ENCODE assay signal across 1 cellular context in the genomic region with DNA sequence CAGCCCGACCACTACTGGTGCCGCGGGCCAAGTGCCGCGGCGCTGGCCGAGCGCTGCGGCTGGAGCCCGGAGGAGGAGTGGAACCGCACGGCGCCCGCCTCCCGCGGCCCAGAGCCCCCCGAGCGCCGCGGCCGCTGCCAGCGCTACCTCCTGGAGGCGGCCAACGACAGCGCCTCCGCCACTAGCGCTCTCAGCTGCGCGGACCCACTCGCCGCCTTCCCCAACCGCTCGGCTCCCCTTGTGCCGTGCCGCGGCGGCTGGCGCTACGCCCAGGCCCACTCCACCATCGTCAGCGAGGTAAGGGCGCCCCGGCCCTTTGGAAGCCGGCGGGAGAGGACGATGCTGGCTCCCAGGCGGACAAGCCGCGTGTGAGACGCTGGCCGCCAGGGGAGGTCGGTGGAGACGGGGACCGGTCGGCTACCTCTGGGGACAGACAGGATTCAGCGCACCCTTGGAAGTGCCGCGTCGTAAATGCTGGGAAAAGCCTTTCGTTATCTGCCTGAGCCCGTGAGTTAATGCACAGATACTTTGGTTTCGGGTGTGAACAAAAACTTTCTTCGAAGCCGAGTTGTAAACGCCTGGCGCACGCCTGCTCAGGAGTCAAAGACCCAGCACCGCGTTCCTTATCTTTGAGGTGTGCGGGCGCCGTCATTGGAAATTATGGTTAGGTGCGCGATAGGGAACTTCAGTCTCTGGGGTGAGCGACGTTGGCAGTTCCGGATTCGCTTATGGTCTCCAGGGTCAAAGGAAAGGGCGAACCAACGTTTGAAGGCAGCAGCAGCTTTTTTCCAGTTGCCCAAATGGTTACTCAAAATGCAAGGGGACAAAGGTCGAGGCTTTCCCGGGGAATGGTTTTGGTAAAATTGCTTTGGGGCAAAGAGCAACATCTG.
TF ChIP-seq lines count a peak whose summit lies in the region.

No MANE protein-coding gene starts in this region.

TF ChIP-seq in H1, 55 proteins besides CTCF, POLR2A, EP300 and RAD21 (continued from another document):
- TF ChIP-seq CBX5 (IDR thresholded peaks at IDR 0.05; ENCODE audit: low read depth, low read length) (no peak), TAF1 (IDR thresholded peaks at IDR 0.05; ENCODE audit: low read depth, low read length) (peak; percentile 9; the same call in 1 of the 2 replicates), CREB1 (IDR thresholded peaks at IDR 0.05) (no peak), TBP (IDR thresholded peaks at IDR 0.05; ENCODE audit: low read depth, low read length) (peak; percentile 30; the same call in 1 of the 2 replicates), EGR1 (IDR thresholded peaks at IDR 0.05; ENCODE audit: borderline replicate concordance, low read depth, low read length) (no peak), SUZ12 (IDR thresholded peaks at IDR 0.05; ENCODE audit: low read length) (peak; percentile 74), EZH2 (IDR thresholded peaks at IDR 0.05; ENCODE audit: low read depth, low read length, severe bottlenecking) (peak; percentile 74), GABPA (IDR thresholded peaks at IDR 0.05; ENCODE audit: borderline replicate concordance, insufficient read depth, low read length) (peak; percentile 17; the same call in 1 of the 2 replicates), ASH2L (IDR thresholded peaks at IDR 0.05; ENCODE audit: low read length) (peak; percentile 84), SIN3A (conservative IDR thresholded peaks at IDR 0.05 in 1 of 2, IDR thresholded peaks at IDR 0.05 in 1 of 2; ENCODE audit: low read depth in 1 of 2, low read length in 2 of 2) (0 out of 4 replicates have a peak, but pooled peaks of 1 of the 2 experiments have one; percentile 28), RBBP5 (IDR thresholded peaks at IDR 0.05; ENCODE audit: borderline replicate concordance, low read depth, low read length) (0 out of 2 replicates have a peak, but pooled peaks have one; percentile 75), KDM4A (IDR thresholded peaks at IDR 0.05; ENCODE audit: low read depth, low read length, severe bottlenecking) (peak; percentile 96), BACH1 (IDR thresholded peaks at IDR 0.05; ENCODE audit: low read length) (0 out of 2 replicates have a peak, but pooled peaks have one; percentile 15)
- TF ChIP-seq, protein P1, sequence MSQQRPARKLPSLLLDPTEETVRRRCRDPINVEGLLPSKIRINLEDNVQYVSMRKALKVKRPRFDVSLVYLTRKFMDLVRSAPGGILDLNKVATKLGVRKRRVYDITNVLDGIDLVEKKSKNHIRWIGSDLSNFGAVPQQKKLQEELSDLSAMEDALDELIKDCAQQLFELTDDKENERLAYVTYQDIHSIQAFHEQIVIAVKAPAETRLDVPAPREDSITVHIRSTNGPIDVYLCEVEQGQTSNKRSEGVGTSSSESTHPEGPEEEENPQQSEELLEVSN (IDR thresholded peaks at IDR 0.05): peak; percentile 92
- TF ChIP-seq, protein P2, sequence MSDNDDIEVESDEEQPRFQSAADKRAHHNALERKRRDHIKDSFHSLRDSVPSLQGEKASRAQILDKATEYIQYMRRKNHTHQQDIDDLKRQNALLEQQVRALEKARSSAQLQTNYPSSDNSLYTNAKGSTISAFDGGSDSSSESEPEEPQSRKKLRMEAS (IDR thresholded peaks at IDR 0.05): peak; percentile 66; the same call in 1 of the 2 replicates
